In genomic region chr9:129282308-129283211, GRCh38 we compare ENCODE assay signal across 10 cellular contexts.
DNase-seq lines count a peak whose midpoint lies in the region; FAIRE-seq and TF ChIP-seq lines count a peak whose summit lies in the region.
"Had no signal": no experiment of that assay in that cellular context is flagged by ENCODE, and none has a peak within 500 bp of the region (broad histone marks: within the 10 kb centered on the region; RNA-seq: fewer than 3 reads in every experiment).

No MANE protein-coding gene starts in this region.

- H3K27me3 Mint-ChIP-seq in mesothelial cell of epicardium (ENCODE audit: low read depth) (no peaks in the 10 kb centered on the region), type B pancreatic cell (no peaks in the 10 kb centered on the region)
- H3K27me3 Mint-ChIP-seq: stimulated activated naive CD8-positive, alpha-beta T cell treated with anti-CD3 and anti-CD28 coated beads, Interleukin-15, Interleukin-2, amounts not matched to agents 100 ng/mL and 50 ng/mL, for 24 hours had no signal

- no peak for FAIRE-seq in GM19239 (lab: Jason Lieb, UNC)
- FAIRE-seq: GM12878 had no signal

- TF ChIP-seq CTCF in mesothelial cell of epicardium (IDR thresholded peaks at IDR 0.05; ENCODE audit: unreplicated experiment) (no peak), type B pancreatic cell (conservative IDR thresholded peaks at IDR 0.05) (no peak)

- H3K36me3 Mint-ChIP-seq in mesothelial cell of epicardium (no peaks in the 10 kb centered on the region), type B pancreatic cell (no peaks in the 10 kb centered on the region)

- H3K27ac Mint-ChIP-seq in mesothelial cell of epicardium = peak overlapping the region; percentile 15
- no peak overlapping the region for H3K27ac Mint-ChIP-seq in type B pancreatic cell
- H3K27ac Mint-ChIP-seq: stimulated activated naive CD8-positive, alpha-beta T cell treated with anti-CD3 and anti-CD28 coated beads, Interleukin-15, Interleukin-2, amounts not matched to agents 100 ng/mL and 50 ng/mL, for 24 hours had no signal

- H3K4me1 Mint-ChIP-seq in mesothelial cell of epicardium (peaks cover 25% of the 10 kb centered on the region), type B pancreatic cell (ENCODE audit: unreplicated experiment) (peaks cover 29% of the 10 kb centered on the region)

- no peak overlapping the region for H3K4me3 Mint-ChIP-seq in mesothelial cell of epicardium
- H3K4me3 Mint-ChIP-seq in type B pancreatic cell = peak overlapping the region; percentile 43
- H3K4me3 Mint-ChIP-seq: stimulated activated naive CD8-positive, alpha-beta T cell treated with anti-CD3 and anti-CD28 coated beads, Interleukin-15, Interleukin-2, amounts not matched to agents 100 ng/mL and 50 ng/mL, for 24 hours had no signal

- no peaks in the 10 kb centered on the region for H3K9me3 Mint-ChIP-seq in mesothelial cell of epicardium
- no peaks in the 10 kb centered on the region for H3K9me3 Mint-ChIP-seq in type B pancreatic cell
- H3K9me3 Mint-ChIP-seq: stimulated activated naive CD8-positive, alpha-beta T cell treated with anti-CD3 and anti-CD28 coated beads, Interleukin-15, Interleukin-2, amounts not matched to agents 100 ng/mL and 50 ng/mL, for 24 hours had no signal

- DNase-seq in activated T-cell treated with anti-CD3 and anti-CD28 coated beads, Interleukin-2, amount 50 U/mL, for 1 hour = peak; percentile 7
- no peak for DNase-seq in activated T-cell treated with anti-CD3 and anti-CD28 coated beads, Interleukin-2, amount 50 U/mL, for 48 hours
- DNase-seq in ecto neural progenitor cell (ENCODE audit: low spot score) = peak; percentile 62
- DNase-seq in mesothelial cell of epicardium (ENCODE audit: low spot score in 2 of 2, unreplicated experiment in 2 of 2) = peak in 1 of 2 experiments; percentile 37
- peak; percentile 67 for DNase-seq in type B pancreatic cell (ENCODE audit: extremely low spot score, unreplicated experiment)
- no peak for DNase-seq in GM19239 (ENCODE audit: insufficient read length, low spot score)
- no peak for DNase-seq in SIG-M5 (lab: John Stamatoyannopoulos, UW)
- no peak for DNase-seq in activated naive CD4-positive, alpha-beta T cell (lab: John Stamatoyannopoulos, UW)

Comparison
In these comparisons a context has a peak if more than half of its experiments do, and no peak if none do; other contexts are left out.
1. DNase-seq: peak in activated T-cell treated with anti-CD3 and anti-CD28 coated beads, Interleukin-2, amount 50 U/mL, for 1 hour (single experiment), ecto neural progenitor cell (single experiment) and type B pancreatic cell (single experiment); none in activated T-cell treated with anti-CD3 and anti-CD28 coated beads, Interleukin-2, amount 50 U/mL, for 48 hours (0 of 2), GM19239 (single experiment), SIG-M5 (single experiment) and activated naive CD4-positive, alpha-beta T cell (0 of 4).